Comparison of ENCODE assay signal across 22 cellular contexts in genomic region chr17:80675451-80676095, GRCh38.
DNase-seq lines count a peak whose midpoint lies in the region; ATAC-seq and TF ChIP-seq lines count a peak whose summit lies in the region.
"Had no signal": no experiment of that assay in that cellular context is flagged by ENCODE, and none has a peak within 500 bp of the region (broad histone marks: within the 10 kb centered on the region; RNA-seq: fewer than 3 reads in every experiment).

No MANE protein-coding gene starts in this region.

- H3K9me3 Mint-ChIP-seq in activated CD8-positive, alpha-beta T cell treated with anti-CD3 and anti-CD28 coated beads, Interleukin-2, amount 10 ng/mL, durations not matched to agents 7 days and 5 days (ENCODE audit: insufficient read depth), result no peaks in the 10 kb centered on the region
- no peaks in the 10 kb centered on the region for H3K9me3 Mint-ChIP-seq in activated CD8-positive, alpha-beta T cell treated with anti-CD3 and anti-CD28 coated beads for 36 hours
- no peaks in the 10 kb centered on the region for H3K9me3 Mint-ChIP-seq in endodermal cell

- POLR2A ChIA-PET in activated CD8-positive, alpha-beta T cell treated with anti-CD3 and anti-CD28 coated beads, Interleukin-2, amount 10 ng/mL, durations not matched to agents 7 days and 5 days (lab: Charles Lee), result no interaction called here
- POLR2A ChIA-PET in activated CD8-positive, alpha-beta T cell treated with anti-CD3 and anti-CD28 coated beads for 36 hours (lab: Charles Lee), result no interaction called here

- no peak overlapping the region for H3K9ac ChIP-seq in endodermal cell (ENCODE audit: extremely low read depth, low read length, poor library complexity, severe bottlenecking)
- H3K9ac ChIP-seq: BLaER1 treated with 17β-estradiol and CSF1 and Interleukin-3, amounts not matched to agents 10 nM and 100 nM had no signal

- WGBS in endodermal cell (ENCODE audit: insufficient coverage in 1 of 2, insufficient read length in 1 of 2), 2 experiments, result 90 to 96% methylated on average over 4 to 19 of the region's 19 CpGs

- H3K36me3 Mint-ChIP-seq in activated CD8-positive, alpha-beta T cell treated with anti-CD3 and anti-CD28 coated beads, Interleukin-2, amount 10 ng/mL, durations not matched to agents 7 days and 5 days (ENCODE audit: low read depth), result peaks cover 32% of the 10 kb centered on the region
- peaks cover 17% of the 10 kb centered on the region for H3K36me3 Mint-ChIP-seq in activated CD8-positive, alpha-beta T cell treated with anti-CD3 and anti-CD28 coated beads for 36 hours (ENCODE audit: low read depth)
- H3K36me3 Mint-ChIP-seq in endodermal cell (ENCODE audit: low read depth), result peaks cover 2% of the 10 kb centered on the region

- H3K9me3 ChIP-seq in KOPT-K1 (ENCODE audit: insufficient read depth, low read length, poor library complexity, severe bottlenecking) (no peaks in the 10 kb centered on the region), endodermal cell (ENCODE audit: control insufficient read depth, low read length) (no peaks in the 10 kb centered on the region)
- H3K9me3 ChIP-seq: mucosa of descending colon, neutrophil, spleen, uterus had no signal

- DNase-seq in activated CD8-positive, alpha-beta T cell treated with anti-CD3 and anti-CD28 coated beads, Interleukin-2, amount 10 ng/mL, durations not matched to agents 7 days and 5 days, result no peak
- no peak for DNase-seq in activated CD8-positive, alpha-beta T cell treated with anti-CD3 and anti-CD28 coated beads for 36 hours
- DNase-seq in endodermal cell (peak; percentile 46), sciatic nerve (ENCODE audit: low spot score) (no peak), islet precursor cell (no peak), NCI-H510A (lab: John Stamatoyannopoulos, UW) (no peak)
- DNase-seq: ACHN; activated CD4-positive, alpha-beta T cell treated with anti-CD3 and anti-CD28 coated beads for 48 hours; brain microvascular endothelial cell; EL; glutamatergic neuron; HCEC 1CT; left colon; mucosa of descending colon; NCI-H524 treated with DMSO at 0.1 percent for 48 hours; spleen; stimulated activated CD4-positive, alpha-beta T cell treated with anti-CD3 and anti-CD28 coated beads, Interleukin-4, amount 100 ng/mL, for 24 hours; uterus had no signal

- no peak overlapping the region for H3K4me3 Mint-ChIP-seq in activated CD8-positive, alpha-beta T cell treated with anti-CD3 and anti-CD28 coated beads, Interleukin-2, amount 10 ng/mL, durations not matched to agents 7 days and 5 days
- H3K4me3 Mint-ChIP-seq in activated CD8-positive, alpha-beta T cell treated with anti-CD3 and anti-CD28 coated beads for 36 hours, result no peak overlapping the region
- H3K4me3 Mint-ChIP-seq in endodermal cell, result no peak overlapping the region

- H3K4me3 ChIP-seq in endodermal cell (ENCODE audit: low read length), result no peak overlapping the region
- H3K4me3 ChIP-seq: BLaER1 treated with 17β-estradiol and CSF1 and Interleukin-3, amounts not matched to agents 10 nM and 100 nM; mucosa of descending colon; spleen; uterus had no signal

- no peaks in the 10 kb centered on the region for H3K4me1 ChIP-seq in endodermal cell (ENCODE audit: control insufficient read depth, insufficient read depth, low read length)
- H3K4me1 ChIP-seq: uterus had no signal

- no peaks in the 10 kb centered on the region for H3K27me3 ChIP-seq in endodermal cell (ENCODE audit: control insufficient read depth, insufficient read depth, low read length, poor library complexity, severe bottlenecking)
- H3K27me3 ChIP-seq: BLaER1 treated with 17β-estradiol and CSF1 and Interleukin-3, amounts not matched to agents 10 nM and 100 nM; brain microvascular endothelial cell; neutrophil; spleen; uterus had no signal

- no peak for ATAC-seq in activated CD8-positive, alpha-beta T cell treated with anti-CD3 and anti-CD28 coated beads, Interleukin-2, amount 10 ng/mL, durations not matched to agents 7 days and 5 days
- ATAC-seq in activated CD8-positive, alpha-beta T cell treated with anti-CD3 and anti-CD28 coated beads for 36 hours, result no peak
- peak; percentile 17 for ATAC-seq in sciatic nerve
- ATAC-seq in GM21576 (IDR thresholded peaks at IDR 0.05; ENCODE audit: unreplicated experiment), result no peak
- ATAC-seq: left colon, mucosa of descending colon had no signal

- intact Hi-C loops in activated CD8-positive, alpha-beta T cell treated with anti-CD3 and anti-CD28 coated beads for 36 hours (cut with micrococcal nuclease), result loop anchor here (10.0 kb wide), 1 partner anchor 109 kb away; no protein-coding TSS in a partner anchor
- intact Hi-C loops in sciatic nerve (cut with DNase I), result no loop called here

- no peaks in the 10 kb centered on the region for H3K27me3 Mint-ChIP-seq in activated CD8-positive, alpha-beta T cell treated with anti-CD3 and anti-CD28 coated beads, Interleukin-2, amount 10 ng/mL, durations not matched to agents 7 days and 5 days (ENCODE audit: low read depth)
- no peaks in the 10 kb centered on the region for H3K27me3 Mint-ChIP-seq in activated CD8-positive, alpha-beta T cell treated with anti-CD3 and anti-CD28 coated beads for 36 hours
- no peaks in the 10 kb centered on the region for H3K27me3 Mint-ChIP-seq in endodermal cell (ENCODE audit: insufficient read depth)

- no peak for TF ChIP-seq CTCF in activated CD8-positive, alpha-beta T cell treated with anti-CD3 and anti-CD28 coated beads for 36 hours (IDR thresholded peaks at IDR 0.05)
- TF ChIP-seq CTCF in endodermal cell (conservative IDR thresholded peaks at IDR 0.05), result no peak

- H3K4me1 Mint-ChIP-seq in activated CD8-positive, alpha-beta T cell treated with anti-CD3 and anti-CD28 coated beads, Interleukin-2, amount 10 ng/mL, durations not matched to agents 7 days and 5 days (ENCODE audit: low read depth), result peaks cover 97% of the 10 kb centered on the region
- H3K4me1 Mint-ChIP-seq in activated CD8-positive, alpha-beta T cell treated with anti-CD3 and anti-CD28 coated beads for 36 hours (ENCODE audit: low read depth), result peaks cover 60% of the 10 kb centered on the region
- H3K4me1 Mint-ChIP-seq in endodermal cell, result peaks cover 26% of the 10 kb centered on the region

- peak overlapping the region; percentile 50 for H3K27ac Mint-ChIP-seq in activated CD8-positive, alpha-beta T cell treated with anti-CD3 and anti-CD28 coated beads, Interleukin-2, amount 10 ng/mL, durations not matched to agents 7 days and 5 days
- no peak overlapping the region for H3K27ac Mint-ChIP-seq in activated CD8-positive, alpha-beta T cell treated with anti-CD3 and anti-CD28 coated beads for 36 hours
- no peak overlapping the region for H3K27ac Mint-ChIP-seq in endodermal cell

- CTCF ChIA-PET in activated CD8-positive, alpha-beta T cell treated with anti-CD3 and anti-CD28 coated beads, Interleukin-2, amount 10 ng/mL, durations not matched to agents 7 days and 5 days (lab: Charles Lee), result interaction anchor here (1.0 kb wide), 1 partner anchor 54 kb away, joined by 3 read pairs; no protein-coding TSS in a partner anchor
- CTCF ChIA-PET in activated CD8-positive, alpha-beta T cell treated with anti-CD3 and anti-CD28 coated beads for 36 hours (lab: Charles Lee), result interaction anchor here (0.8 to 1.0 kb wide), 2 partner anchors 55 to 100 kb away, joined by 3 read pairs; no protein-coding TSS in a partner anchor

- peaks cover 7% of the 10 kb centered on the region; the same call in 1 of the 2 replicates for H3K36me3 ChIP-seq in KOPT-K1 (ENCODE audit: insufficient read depth, low read length)
- H3K36me3 ChIP-seq in endodermal cell (ENCODE audit: control insufficient read depth, insufficient read depth, low read length), result no peaks in the 10 kb centered on the region
- H3K36me3 ChIP-seq: brain microvascular endothelial cell, neutrophil, spleen, uterus had no signal

- H3K27ac ChIP-seq in KOPT-K1 (ENCODE audit: low read depth, low read length, poor library complexity, severe bottlenecking), result peak overlapping the region; percentile 30
- H3K27ac ChIP-seq in endodermal cell (ENCODE audit: low read depth, low read length), result no peak overlapping the region
- H3K27ac ChIP-seq: BLaER1 treated with 17β-estradiol and CSF1 and Interleukin-3, amounts not matched to agents 10 nM and 100 nM; brain microvascular endothelial cell; neutrophil; spleen; uterus had no signal
